34 cellular contexts compared by ENCODE assay signal in the genomic region with DNA sequence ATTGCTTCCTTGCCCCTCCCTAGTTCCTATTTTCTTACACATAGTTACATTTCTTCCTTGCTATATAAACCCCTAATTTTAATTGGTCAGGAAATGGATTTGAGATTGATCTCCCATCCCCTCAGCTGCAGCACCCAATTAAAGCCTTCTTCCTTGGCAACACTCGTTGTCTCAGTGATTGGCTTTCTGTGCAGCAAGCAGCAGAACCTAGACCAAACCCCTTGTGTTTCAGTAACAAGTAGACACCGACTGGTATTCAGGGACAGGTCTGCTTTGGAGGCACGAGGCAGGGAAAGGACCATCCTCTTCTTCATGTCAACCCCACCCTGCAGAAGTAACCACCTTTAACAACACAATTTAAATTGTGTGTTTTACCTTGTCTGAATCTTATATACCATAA.
"Had no signal": no experiment of that assay in that cellular context is flagged by ENCODE, and none has a peak within 500 bp of the region (broad histone marks: within the 10 kb centered on the region; RNA-seq: fewer than 3 reads in every experiment).

No MANE protein-coding gene starts in this region.

- H3K4me3 ChIP-seq: adrenal gland, body of pancreas, breast epithelium had no signal

- H3K27ac ChIP-seq: adrenal gland, body of pancreas, brain microvascular endothelial cell, breast epithelium, VCaP had no signal

- FAIRE-seq: astrocyte, TTC549 had no signal

- DNase-seq: activated B cell treated with CpG ODN at 0.5 μM for 24 hours; activated CD4-positive, alpha-beta memory T cell treated with anti-CD3 and anti-CD28 coated beads for 36 hours; activated CD4-positive, alpha-beta T cell treated with anti-CD3 and anti-CD28 coated beads for 4 hours; activated CD4-positive, alpha-beta T cell treated with anti-CD3 and anti-CD28 coated beads, Interleukin-2, amount 10 ng/mL, durations not matched to agents 24 days and 14 days; activated CD4-positive, alpha-beta T cell treated with anti-CD3 and anti-CD28 coated beads, Interleukin-2, amount 50 U/mL, for 1 hour; activated CD4-positive, alpha-beta T cell treated with anti-CD3 and anti-CD28 coated beads, Interleukin-2, amount 50 U/mL, for 4 hours; activated CD4-positive, CD25-positive, alpha-beta regulatory T cell treated with anti-CD3 and anti-CD28 coated beads, Interleukin-2, amount 50 U/mL, for 72 hours; activated CD8-positive, alpha-beta memory T cell treated with anti-CD3 and anti-CD28 coated beads, Interleukin-2, amount 50 U/mL, for 4 hours; activated CD8-positive, alpha-beta T cell treated with anti-CD3 and anti-CD28 coated beads for 36 hours; activated effector memory CD4-positive, alpha-beta T cell treated with anti-CD3 and anti-CD28 coated beads, Interleukin-2, amount 50 U/mL, for 16 hours; activated gamma-delta T cell treated with Interleukin-2 at 50 U/mL for 16 hours; activated naive CD4-positive, alpha-beta T cell; activated naive CD4-positive, alpha-beta T cell treated with anti-CD3 and anti-CD28 coated beads for 36 hours; activated naive CD4-positive, alpha-beta T cell treated with anti-CD3 and anti-CD28 coated beads, Interleukin-2, amount 50 U/mL, for 16 hours; activated naive CD8-positive, alpha-beta T cell treated with anti-CD3 and anti-CD28 coated beads for 36 hours; activated T-cell treated with anti-CD3 and anti-CD28 coated beads for 4 hours; activated T-cell treated with anti-CD3 and anti-CD28 coated beads, Interleukin-2, amount 50 U/mL, for 1 hour; activated T-cell treated with anti-CD3 and anti-CD28 coated beads, Interleukin-2, amount 50 U/mL, for 4 hours; activated T-cell treated with anti-CD3 and anti-CD28 coated beads, Interleukin-2, amount 50 U/mL, for 72 hours; adrenal gland; amniotic stem cell; aorta; body of pancreas; brain microvascular endothelial cell; central memory CD4-positive, alpha-beta T cell; T-helper 1 cell; T-helper 2 cell; T-helper 9 cell had no signal

- H3K9me3 ChIP-seq: adrenal gland had no signal

- H3K27me3 ChIP-seq: adrenal gland, body of pancreas, brain microvascular endothelial cell, breast epithelium had no signal

- H3K36me3 ChIP-seq: adrenal gland, brain microvascular endothelial cell, breast epithelium had no signal

- H3K4me1 ChIP-seq: adrenal gland, body of pancreas, breast epithelium had no signal

- ATAC-seq: activated CD8-positive, alpha-beta T cell treated with anti-CD3 and anti-CD28 coated beads for 36 hours; activated naive CD4-positive, alpha-beta T cell treated with anti-CD3 and anti-CD28 coated beads, Interleukin-2, amount 50 U/mL, for 72 hours; activated T-cell treated with anti-CD3 and anti-CD28 coated beads, Interleukin-2, amount 50 U/mL, for 4 hours; activated T-cell treated with anti-CD3 and anti-CD28 coated beads, Interleukin-2, amount 50 U/mL, for 72 hours; activated T-helper 17 cell treated with anti-CD3 and anti-CD28 coated beads, Interleukin-2, amount 50 U/mL, for 72 hours; body of pancreas had no signal
